ENCODE assay signal across 8 cellular contexts in genomic region chr16:57092786-57093301, GRCh38. TPM values are rescaled to one million over a fixed set of nuclear protein-coding genes. Genes with fewer than 3 reads are reported as not detected.
DNase-seq lines count a peak whose midpoint lies in the region; ATAC-seq and TF ChIP-seq lines count a peak whose summit lies in the region.

No MANE protein-coding gene starts in this region.

- peak; percentile 85 for DNase-seq in GM03348 (ENCODE audit: low spot score)
- DNase-seq in MCF 10A (ENCODE audit: unreplicated experiment): no peak
- DNase-seq in kidney tubule cell (ENCODE audit: low spot score): peak; percentile 32
- DNase-seq in stimulated activated CD4-positive, alpha-beta T cell treated with anti-CD3 and anti-CD28 coated beads, Interleukin-2, amount 100 ng/mL, for 48 hours: peak; percentile 36 to 50
- no peak for DNase-seq in COR-L47 (lab: John Stamatoyannopoulos, UW)
- no peak for DNase-seq in NCI-H524 treated with DMSO at 0.1 percent for 48 hours (lab: John Stamatoyannopoulos, UW)

- H3K9me3 Mint-ChIP-seq in T-helper 1 cell treated with Interleukin-12 subunit alpha and Interleukin-12 subunit beta and Interleukin-4 antibody, amounts not matched to agents 30 μg/mL and 1 μg/mL, for 36 hours: no peaks in the 10 kb centered on the region
- no peaks in the 10 kb centered on the region for H3K9me3 Mint-ChIP-seq in MCF 10A (ENCODE audit: unreplicated experiment)

- POLR2A ChIA-PET in MCF 10A (lab: Yijun Ruan, JAX): interaction anchor here (1.0 to 1.3 kb wide), 5 partner anchors 35 to 173 kb away, joined by 3 to 6 read pairs (median 3); partner anchors contain the start of gene PSME3IP1

- H3K36me3 Mint-ChIP-seq in T-helper 1 cell treated with Interleukin-12 subunit alpha and Interleukin-12 subunit beta and Interleukin-4 antibody, amounts not matched to agents 30 μg/mL and 1 μg/mL, for 36 hours (ENCODE audit: low read depth): no peaks in the 10 kb centered on the region
- H3K36me3 Mint-ChIP-seq in MCF 10A (ENCODE audit: insufficient read depth, unreplicated experiment): no peaks in the 10 kb centered on the region

- peak; percentile 55 for ATAC-seq in HG02852 (IDR thresholded peaks at IDR 0.05; ENCODE audit: unreplicated experiment)

- H3K4me3 Mint-ChIP-seq in T-helper 1 cell treated with Interleukin-12 subunit alpha and Interleukin-12 subunit beta and Interleukin-4 antibody, amounts not matched to agents 30 μg/mL and 1 μg/mL, for 36 hours: peak overlapping the region; percentile 75
- H3K4me3 Mint-ChIP-seq in MCF 10A (ENCODE audit: unreplicated experiment): peak overlapping the region; percentile 69

- H3K27ac Mint-ChIP-seq in T-helper 1 cell treated with Interleukin-12 subunit alpha and Interleukin-12 subunit beta and Interleukin-4 antibody, amounts not matched to agents 30 μg/mL and 1 μg/mL, for 36 hours: no peak overlapping the region
- no peak overlapping the region for H3K27ac Mint-ChIP-seq in MCF 10A (ENCODE audit: low read depth, unreplicated experiment)

- peaks cover 31% of the 10 kb centered on the region for H3K27me3 Mint-ChIP-seq in T-helper 1 cell treated with Interleukin-12 subunit alpha and Interleukin-12 subunit beta and Interleukin-4 antibody, amounts not matched to agents 30 μg/mL and 1 μg/mL, for 36 hours (ENCODE audit: low read depth)
- no peaks in the 10 kb centered on the region for H3K27me3 Mint-ChIP-seq in MCF 10A (ENCODE audit: insufficient read depth, unreplicated experiment)

- H3K4me1 Mint-ChIP-seq in T-helper 1 cell treated with Interleukin-12 subunit alpha and Interleukin-12 subunit beta and Interleukin-4 antibody, amounts not matched to agents 30 μg/mL and 1 μg/mL, for 36 hours (ENCODE audit: low read depth): no peaks in the 10 kb centered on the region
- H3K4me1 Mint-ChIP-seq in MCF 10A (ENCODE audit: insufficient read depth, unreplicated experiment): no peaks in the 10 kb centered on the region

- peak; percentile 73 for TF ChIP-seq CTCF in MCF 10A (IDR thresholded peaks at IDR 0.05; ENCODE audit: unreplicated experiment)

- no TSS peak for BruUV-seq in MCF 10A (replicated peaks; lab: Mats Ljungman, UMichigan)

- CTCF ChIA-PET in MCF 10A (lab: Yijun Ruan, JAX): interaction anchor here (0.5 to 10.4 kb wide), 22 partner anchors 9 to 523 kb away, joined by 3 to 74 read pairs (median 4); no protein-coding TSS in a partner anchor

- intact Hi-C loops in MCF 10A (cut with micrococcal nuclease): loop anchor here (2.0 to 5.0 kb wide), 2 partner anchors 76 to 154 kb away; partner anchors contain the start of gene ARL2BP

RNA-seq across cellular contexts. Expression of gene CPNE2, which starts 0.5 kb away (rescaled TPM):
- 6.7 and 9.6 TPM in 2 replicates for total RNA-seq in MCF 10A (2022)

Comparison
In these comparisons a context has a peak if more than half of its experiments do, and no peak if none do; other contexts are left out.
1. DNase-seq: peak in GM03348 (single experiment), kidney tubule cell (single experiment) and stimulated activated CD4-positive, alpha-beta T cell treated with anti-CD3 and anti-CD28 coated beads, Interleukin-2, amount 100 ng/mL, for 48 hours (2 of 2); none in MCF 10A (single experiment), COR-L47 (single experiment) and NCI-H524 treated with DMSO at 0.1 percent for 48 hours (single experiment).